In genomic region chr3:160128086-160128485, GRCh38 we compare ENCODE assay signal across 33 cellular contexts.
DNase-seq lines count a peak whose midpoint lies in the region; ATAC-seq and TF ChIP-seq lines count a peak whose summit lies in the region.
"Had no signal": no experiment of that assay in that cellular context is flagged by ENCODE, and none has a peak within 500 bp of the region (broad histone marks: within the 10 kb centered on the region; RNA-seq: fewer than 3 reads in every experiment).

No MANE protein-coding gene starts in this region.

- ATAC-seq in GM18909 (IDR thresholded peaks at IDR 0.05; ENCODE audit: poor library complexity, unreplicated experiment), result peak; percentile 39
- ATAC-seq in activated naive CD8-positive, alpha-beta T cell treated with anti-CD3 and anti-CD28 coated beads, Interleukin-2, amount 50 U/mL, for 24 hours, result no peak
- ATAC-seq: CD8-positive, alpha-beta T cell; heart left ventricle; left lung; upper lobe of right lung had no signal

- BruUV-seq in Calu3 (replicated peaks; lab: Mats Ljungman, UMichigan), result no TSS peak

- POLR2A ChIA-PET in RWPE1 (lab: Yijun Ruan, JAX; ENCODE audit: low non-redundant PET), result no interaction called here

- H3K9me3 Mint-ChIP-seq in Calu3 (ENCODE audit: low read depth, unreplicated experiment), result no peaks in the 10 kb centered on the region
- no peaks in the 10 kb centered on the region for H3K9me3 Mint-ChIP-seq in activated naive CD8-positive, alpha-beta T cell treated with anti-CD3 and anti-CD28 coated beads, Interleukin-2, amount 50 U/mL, for 24 hours
- H3K9me3 Mint-ChIP-seq: activated CD4-positive, alpha-beta memory T cell treated with anti-CD3 and anti-CD28 coated beads for 36 hours; activated T-cell treated with anti-CD3 and anti-CD28 coated beads, Interleukin-2, amount 50 U/mL, for 72 hours; brain; CD8-positive, alpha-beta T cell; IgD-negative memory B cell; memory B cell; neural crest cell had no signal

- peak overlapping the region; percentile 2 for H3K27ac Mint-ChIP-seq in Calu3 (ENCODE audit: unreplicated experiment)
- H3K27ac Mint-ChIP-seq in activated naive CD8-positive, alpha-beta T cell treated with anti-CD3 and anti-CD28 coated beads, Interleukin-2, amount 50 U/mL, for 24 hours, result no peak overlapping the region
- H3K27ac Mint-ChIP-seq: activated CD4-positive, alpha-beta memory T cell treated with anti-CD3 and anti-CD28 coated beads for 36 hours; activated T-cell treated with anti-CD3 and anti-CD28 coated beads, Interleukin-2, amount 50 U/mL, for 72 hours; brain; CD8-positive, alpha-beta T cell; IgD-negative memory B cell; memory B cell had no signal

- DNase-seq in Calu3, result no peak
- peak; percentile 29 for DNase-seq in M059J (ENCODE audit: low read depth)
- peak; percentile 66 for DNase-seq in myocyte (ENCODE audit: low read depth)
- no peak for DNase-seq in RWPE1 (ENCODE audit: low spot score)
- DNase-seq in activated naive CD8-positive, alpha-beta T cell treated with anti-CD3 and anti-CD28 coated beads, Interleukin-2, amount 50 U/mL, for 24 hours, result no peak
- DNase-seq in NCI-H1105 treated with DMSO at 0.1 percent for 48 hours (lab: John Stamatoyannopoulos, UW), result no peak
- DNase-seq: activated CD4-positive, alpha-beta memory T cell treated with anti-CD3 and anti-CD28 coated beads for 36 hours; activated CD4-positive, alpha-beta T cell treated with anti-CD3 and anti-CD28 coated beads for 1 hour; activated naive CD4-positive, alpha-beta T cell; activated T-cell treated with anti-CD3 and anti-CD28 coated beads, Interleukin-2, amount 50 U/mL, for 72 hours; CD8-positive, alpha-beta T cell; cerebellar nuclear complex; DMS 273 treated with DMSO at 0.1 percent for 48 hours; foreskin melanocyte; HCEC 1CT; heart left ventricle; islet precursor cell; left lung; NCI-H1105; NCI-H1930; NCI-H524; SIG-M5; stimulated activated CD4-positive, alpha-beta T cell treated with anti-CD3 and anti-CD28 coated beads, Interleukin-1b, Interleukin-23, amount 100 ng/mL, for 48 hours; stimulated activated naive CD4-positive, alpha-beta T cell treated with Interleukin-2 at 50 U/mL for 16 hours; upper lobe of right lung had no signal

- TF ChIP-seq CTCF in Calu3 (IDR thresholded peaks at IDR 0.05; ENCODE audit: unreplicated experiment), result no peak
- no peak for TF ChIP-seq CTCF in RWPE1 (conservative IDR thresholded peaks at IDR 0.05; ENCODE audit: low read depth)

- H3K4me3 Mint-ChIP-seq in Calu3 (ENCODE audit: low read depth, unreplicated experiment), result no peak overlapping the region
- H3K4me3 Mint-ChIP-seq in activated naive CD8-positive, alpha-beta T cell treated with anti-CD3 and anti-CD28 coated beads, Interleukin-2, amount 50 U/mL, for 24 hours, result no peak overlapping the region
- H3K4me3 Mint-ChIP-seq: activated CD4-positive, alpha-beta memory T cell treated with anti-CD3 and anti-CD28 coated beads for 36 hours; activated T-cell treated with anti-CD3 and anti-CD28 coated beads, Interleukin-2, amount 50 U/mL, for 72 hours; brain; CD8-positive, alpha-beta T cell; IgD-negative memory B cell; memory B cell; neural crest cell had no signal

- peaks cover 52% of the 10 kb centered on the region for H3K4me1 Mint-ChIP-seq in Calu3 (ENCODE audit: low read depth, unreplicated experiment)
- H3K4me1 Mint-ChIP-seq in activated naive CD8-positive, alpha-beta T cell treated with anti-CD3 and anti-CD28 coated beads, Interleukin-2, amount 50 U/mL, for 24 hours, result no peaks in the 10 kb centered on the region
- H3K4me1 Mint-ChIP-seq: neural crest cell had no signal

- CTCF ChIA-PET in Calu3 (lab: Charles Lee), result interaction anchor here (1.0 kb wide), 1 partner anchor 101 kb away, joined by 4 read pairs; no protein-coding TSS in a partner anchor
- CTCF ChIA-PET in RWPE1 (lab: Yijun Ruan, JAX), result interaction anchor here (0.6 to 0.7 kb wide), 2 partner anchors 16 to 18 kb away, joined by 3 to 4 read pairs; no protein-coding TSS in a partner anchor

- intact Hi-C loops in Calu3 (cut with micrococcal nuclease; ENCODE audit: unreplicated experiment), result no loop called here

- peaks cover 7% of the 10 kb centered on the region for H3K36me3 Mint-ChIP-seq in Calu3 (ENCODE audit: insufficient read depth, unreplicated experiment)
- H3K36me3 Mint-ChIP-seq in activated naive CD8-positive, alpha-beta T cell treated with anti-CD3 and anti-CD28 coated beads, Interleukin-2, amount 50 U/mL, for 24 hours (ENCODE audit: low read depth), result no peaks in the 10 kb centered on the region
- H3K36me3 Mint-ChIP-seq: activated CD4-positive, alpha-beta memory T cell treated with anti-CD3 and anti-CD28 coated beads for 36 hours; brain; CD8-positive, alpha-beta T cell; IgD-negative memory B cell; memory B cell had no signal

- H3K27me3 Mint-ChIP-seq in Calu3 (ENCODE audit: unreplicated experiment), result no peaks in the 10 kb centered on the region
- H3K27me3 Mint-ChIP-seq in activated naive CD8-positive, alpha-beta T cell treated with anti-CD3 and anti-CD28 coated beads, Interleukin-2, amount 50 U/mL, for 24 hours, result peaks cover 5% of the 10 kb centered on the region
- H3K27me3 Mint-ChIP-seq: IgD-negative memory B cell, memory B cell had no signal

- H3K27ac ChIP-seq in RWPE1, result no peak overlapping the region
- H3K27ac ChIP-seq: left lung, parathyroid adenoma, right atrium auricular region, suprapubic skin, upper lobe of right lung had no signal

Comparison
In these comparisons a context has a peak if more than half of its experiments do, and no peak if none do; other contexts are left out.
1. DNase-seq: peak in M059J (single experiment) and myocyte (single experiment); none in Calu3 (single experiment), RWPE1 (single experiment), activated naive CD8-positive, alpha-beta T cell treated with anti-CD3 and anti-CD28 coated beads, Interleukin-2, amount 50 U/mL, for 24 hours (single experiment) and NCI-H1105 treated with DMSO at 0.1 percent for 48 hours (single experiment).